9 cellular contexts compared by ENCODE assay signal in genomic region chr7:13990984-13991790, GRCh38. TPM values are rescaled to one million over a fixed set of nuclear protein-coding genes. Genes with fewer than 3 reads are reported as not detected.
DNase-seq lines count a peak whose midpoint lies in the region; ATAC-seq, FAIRE-seq and TF ChIP-seq lines count a peak whose summit lies in the region.
"Had no signal": no experiment of that assay in that cellular context is flagged by ENCODE, and none has a peak within 500 bp of the region (broad histone marks: within the 10 kb centered on the region; RNA-seq: fewer than 3 reads in every experiment).

No MANE protein-coding gene starts in this region.

- no peaks in the 10 kb centered on the region for H3K36me3 ChIP-seq in kidney epithelial cell (ENCODE audit: control insufficient read depth, insufficient read depth, low read length)

- FAIRE-seq in colon (lab: Jason Lieb, UNC), result peak; percentile 51

- H3K4me3 ChIP-seq in kidney epithelial cell (ENCODE audit: low read depth, low read length), result peak overlapping the region; percentile 60

- DNase-seq in activated gamma-delta T cell treated with Interleukin-2 at 50 U/mL for 16 hours, result peak; percentile 50
- no peak for DNase-seq in activated gamma-delta T cell (lab: John Stamatoyannopoulos, UW)
- DNase-seq in NCI-H2227 treated with DMSO at 0.1 percent for 48 hours (lab: John Stamatoyannopoulos, UW), result peak; percentile 96
- DNase-seq in activated CD4-positive, CD25-positive, alpha-beta regulatory T cell treated with anti-CD3 and anti-CD28 coated beads, Interleukin-2, amount 50 U/mL, for 72 hours, result peak; percentile 31
- DNase-seq in kidney epithelial cell (ENCODE audit: low read depth), result peak; percentile 94
- peak; percentile 25 to 66 (median 40) for DNase-seq in stimulated activated CD4-positive, alpha-beta T cell treated with anti-CD3 and anti-CD28 coated beads, Interleukin-12 subunit alpha, Interleukin-12 subunit beta, amount 100 ng/mL, for 48 hours (ENCODE audit: low read depth in 2 of 3, low spot score in 1 of 3)
- DNase-seq: DND-41 had no signal

- H3K27me3 ChIP-seq in kidney epithelial cell (ENCODE audit: control insufficient read depth, insufficient read depth, low read length), result no peaks in the 10 kb centered on the region

- ATAC-seq in HG03066 (IDR thresholded peaks at IDR 0.05; ENCODE audit: low read depth, unreplicated experiment), result peak; percentile 45

- no peak for TF ChIP-seq CTCF in kidney epithelial cell (IDR thresholded peaks at IDR 0.05; ENCODE audit: insufficient read depth, low read length, poor library complexity, severe bottlenecking)

RNA-seq across cellular contexts. Expression of gene ETV1, which starts 1.7 kb away (rescaled TPM):
- 3.8 and 6.1 TPM in 2 replicates for total RNA-seq in kidney epithelial cell
